ENCODE assay signal across 1 cellular context in genomic region chr10:77909755-77910375, GRCh38.
TF ChIP-seq lines count a peak whose summit lies in the region.

No MANE protein-coding gene starts in this region.

TF ChIP-seq in K562, 482 proteins besides CTCF, POLR2A, EP300 and RAD21 (continued from another document):
- TF ChIP-seq CTBP1 (IDR thresholded peaks at IDR 0.05; ENCODE audit: borderline replicate concordance) (peak; percentile 88), GATAD2B (IDR thresholded peaks at IDR 0.05; ENCODE audit: borderline replicate concordance) (peak; percentile 48), GABPB2 (CRISPR knock-in tag; conservative IDR thresholded peaks at IDR 0.05) (peak; percentile 79; the same call in 1 of the 2 replicates), SREBF2 (CRISPR knock-in tag; IDR thresholded peaks at IDR 0.05) (peak; percentile 11; the same call in 1 of the 2 replicates), TOE1 (IDR thresholded peaks at IDR 0.05; ENCODE audit: borderline replicate concordance) (peak; percentile 67; the same call in 1 of the 2 replicates), TOE1 (CRISPR knock-in tag; IDR thresholded peaks at IDR 0.05; ENCODE audit: borderline replicate concordance, low read depth) (no peak), NR2C1 (IDR thresholded peaks at IDR 0.05) (peak; percentile 95), NR2C1 (tag; IDR thresholded peaks at IDR 0.05) (peak; percentile 97)
- TF ChIP-seq, protein P1, sequence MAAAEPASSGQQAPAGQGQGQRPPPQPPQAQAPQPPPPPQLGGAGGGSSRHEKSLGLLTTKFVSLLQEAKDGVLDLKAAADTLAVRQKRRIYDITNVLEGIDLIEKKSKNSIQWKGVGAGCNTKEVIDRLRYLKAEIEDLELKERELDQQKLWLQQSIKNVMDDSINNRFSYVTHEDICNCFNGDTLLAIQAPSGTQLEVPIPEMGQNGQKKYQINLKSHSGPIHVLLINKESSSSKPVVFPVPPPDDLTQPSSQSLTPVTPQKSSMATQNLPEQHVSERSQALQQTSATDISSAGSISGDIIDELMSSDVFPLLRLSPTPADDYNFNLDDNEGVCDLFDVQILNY (CRISPR knock-in tag; IDR thresholded peaks at IDR 0.05): no peak
